In genomic region chr11:8192896-8193209, GRCh38 we compare ENCODE assay signal across 1 cellular context.
TF ChIP-seq lines count a peak whose summit lies in the region.

No MANE protein-coding gene starts in this region.

TF ChIP-seq in SK-N-SH, 30 proteins besides CTCF, POLR2A, EP300 and RAD21 (continued from another document):
- TF ChIP-seq ZBTB33 (IDR thresholded peaks at IDR 0.05; ENCODE audit: borderline replicate concordance, low read depth): no peak
- no peak for TF ChIP-seq PBX3 (IDR thresholded peaks at IDR 0.05)
